ENCODE assay signal across 8 cellular contexts in genomic region chr2:27085670-27086089, GRCh38. TPM values are rescaled to one million over a fixed set of nuclear protein-coding genes. Genes with fewer than 3 reads are reported as not detected.
DNase-seq lines count a peak whose midpoint lies in the region; ATAC-seq and TF ChIP-seq lines count a peak whose summit lies in the region.

No MANE protein-coding gene starts in this region.

- no CpG with 5 or more reads among the region's 38 CpGs for whole genome bisulfite sequencing in esophagus squamous epithelium, 2 donors

- H3K4me1 ChIP-seq in Caco-2: peaks cover 7% of the 10 kb centered on the region
- peaks cover 29 to 65% (median 29%) of the 10 kb centered on the region in 3 donors for H3K4me1 ChIP-seq in esophagus squamous epithelium

- no peaks in the 10 kb centered on the region for H3K36me3 ChIP-seq in Caco-2 (ENCODE audit: control insufficient read depth, insufficient read depth, low read length)
- H3K36me3 ChIP-seq in esophagus squamous epithelium: no peaks in the 10 kb centered on the region

- H3K27ac ChIP-seq in esophagus squamous epithelium (peak overlapping the region; percentile 86 to 96 (median 90)), temporal lobe (ENCODE audit: low read depth, low read length) (peak overlapping the region; percentile 80)

- H3K36me3 Mint-ChIP-seq in Caco-2 (ENCODE audit: insufficient read depth, unreplicated experiment): peaks cover 6% of the 10 kb centered on the region
- H3K36me3 Mint-ChIP-seq in activated CD8-positive, alpha-beta T cell treated with anti-CD3 and anti-CD28 coated beads, Interleukin-2, amount 10 ng/mL, durations not matched to agents 7 days and 5 days (ENCODE audit: low read depth): no peaks in the 10 kb centered on the region

- no peaks in the 10 kb centered on the region for H3K9me3 Mint-ChIP-seq in Caco-2 (ENCODE audit: unreplicated experiment)
- H3K9me3 Mint-ChIP-seq in activated CD8-positive, alpha-beta T cell treated with anti-CD3 and anti-CD28 coated beads, Interleukin-2, amount 10 ng/mL, durations not matched to agents 7 days and 5 days (ENCODE audit: insufficient read depth): no peaks in the 10 kb centered on the region

- DNase-seq in Caco-2 (peak; percentile 67 to 74), LNCaP clone FGC (ENCODE audit: low read depth) (no peak), esophagus squamous epithelium (lab: John Stamatoyannopoulos, UW) (no peak), mucosa of gallbladder (ENCODE audit: low spot score) (peak; percentile 66)
- DNase-seq in activated CD8-positive, alpha-beta T cell treated with anti-CD3 and anti-CD28 coated beads, Interleukin-2, amount 10 ng/mL, durations not matched to agents 7 days and 5 days: peak; percentile 53

- peaks cover 19% of the 10 kb centered on the region for H3K4me1 Mint-ChIP-seq in Caco-2 (ENCODE audit: low read depth, unreplicated experiment)
- H3K4me1 Mint-ChIP-seq in activated CD8-positive, alpha-beta T cell treated with anti-CD3 and anti-CD28 coated beads, Interleukin-2, amount 10 ng/mL, durations not matched to agents 7 days and 5 days (ENCODE audit: low read depth): peaks cover 64% of the 10 kb centered on the region

- H3K4me3 ChIP-seq in Caco-2 (ENCODE audit: low read depth, low read length): peak overlapping the region; percentile 86
- peak overlapping the region; percentile 56 for H3K4me3 ChIP-seq in LNCaP clone FGC (ENCODE audit: low read depth, low read length)
- H3K4me3 ChIP-seq in esophagus squamous epithelium: peak overlapping the region; percentile 59 to 75 (median 72)

- ATAC-seq in GM19463 (IDR thresholded peaks at IDR 0.05; ENCODE audit: unreplicated experiment): peak; percentile 1
- peak; percentile 2 for ATAC-seq in activated CD8-positive, alpha-beta T cell treated with anti-CD3 and anti-CD28 coated beads, Interleukin-2, amount 10 ng/mL, durations not matched to agents 7 days and 5 days
- ATAC-seq in GM18858 (IDR thresholded peaks at IDR 0.05; ENCODE audit: unreplicated experiment): no peak

- TF ChIP-seq CTCF in Caco-2 (IDR thresholded peaks at IDR 0.05; ENCODE audit: insufficient read depth in 1 of 2, low read depth in 1 of 2, low read length in 1 of 2, severe bottlenecking in 1 of 2, unreplicated experiment in 1 of 2) (peak; percentile 15 to 70), LNCaP clone FGC (IDR thresholded peaks at IDR 0.05; ENCODE audit: control insufficient read depth, extremely low read depth, insufficient read depth) (peak; percentile 34; the same call in 1 of the 2 replicates), esophagus squamous epithelium (IDR thresholded peaks at IDR 0.05) (peak in 4 of 6 experiments; percentile 27 to 44 (median 32))

- peak overlapping the region; percentile 89 for H3K4me3 Mint-ChIP-seq in Caco-2 (ENCODE audit: unreplicated experiment)
- H3K4me3 Mint-ChIP-seq in activated CD8-positive, alpha-beta T cell treated with anti-CD3 and anti-CD28 coated beads, Interleukin-2, amount 10 ng/mL, durations not matched to agents 7 days and 5 days: peak overlapping the region; percentile 80

- intact Hi-C loops in Caco-2 (cut with micrococcal nuclease; ENCODE audit: unreplicated experiment) (loop anchor here (1.0 kb wide), 3 partner anchors 14 to 124 kb away; partner anchors contain the start of gene OST4), esophagus squamous epithelium (cut with DNase I) (loop anchor here (5.0 kb wide), 1 partner anchor 123 kb away; no protein-coding TSS in a partner anchor)

- CTCF ChIA-PET in Caco-2 (lab: Charles Lee): interaction anchor here (0.8 to 2.5 kb wide), 5 partner anchors 11 to 124 kb away, joined by 4 to 11 read pairs (median 5); partner anchors contain the start of genes AGBL5 and OST4
- CTCF ChIA-PET in activated CD8-positive, alpha-beta T cell treated with anti-CD3 and anti-CD28 coated beads, Interleukin-2, amount 10 ng/mL, durations not matched to agents 7 days and 5 days (lab: Charles Lee): interaction anchor here (0.9 to 1.7 kb wide), 4 partner anchors 14 to 124 kb away, joined by 3 to 7 read pairs (median 6); partner anchors contain the start of gene OST4

- no peaks in the 10 kb centered on the region for H3K27me3 ChIP-seq in Caco-2 (replicated peaks; ENCODE audit: control insufficient read depth, insufficient read depth, low read length)
- no peaks in the 10 kb centered on the region for H3K27me3 ChIP-seq in esophagus squamous epithelium

- BruUV-seq in Caco-2 (replicated peaks; lab: Mats Ljungman, UMichigan): no TSS peak

- POLR2A ChIA-PET in Caco-2 (lab: Charles Lee): no interaction called here
- POLR2A ChIA-PET in activated CD8-positive, alpha-beta T cell treated with anti-CD3 and anti-CD28 coated beads, Interleukin-2, amount 10 ng/mL, durations not matched to agents 7 days and 5 days (lab: Charles Lee): interaction anchor here (0.7 to 1.9 kb wide), 6 partner anchors 12 to 375 kb away, joined by 3 to 12 read pairs (median 5); partner anchors contain the start of genes OST4, PREB and SNX17

- no peaks in the 10 kb centered on the region for H3K27me3 Mint-ChIP-seq in Caco-2 (ENCODE audit: insufficient read depth, unreplicated experiment)
- H3K27me3 Mint-ChIP-seq in activated CD8-positive, alpha-beta T cell treated with anti-CD3 and anti-CD28 coated beads, Interleukin-2, amount 10 ng/mL, durations not matched to agents 7 days and 5 days (ENCODE audit: low read depth): no peaks in the 10 kb centered on the region

- peak overlapping the region; percentile 18 for H3K27ac Mint-ChIP-seq in Caco-2 (ENCODE audit: unreplicated experiment)
- H3K27ac Mint-ChIP-seq in activated CD8-positive, alpha-beta T cell treated with anti-CD3 and anti-CD28 coated beads, Interleukin-2, amount 10 ng/mL, durations not matched to agents 7 days and 5 days: peak overlapping the region; percentile 84

- peak in 1 of 4 donors; percentile 28 for TF ChIP-seq POLR2A in esophagus squamous epithelium (IDR thresholded peaks at IDR 0.05)

- H3K9me3 ChIP-seq in Caco-2 (no peaks in the 10 kb centered on the region), esophagus squamous epithelium (no peaks in the 10 kb centered on the region)

RNA-seq across cellular contexts. Expression of gene KHK, which starts 0.9 kb away (rescaled TPM):
- total RNA-seq in Caco-2 (2022) (7.9 and 9.3 TPM in 2 replicates), esophagus squamous epithelium (1 to 10 TPM; 1.3 to 1.9 (median 1.4) TPM), mucosa of gallbladder (6.1 TPM), temporal lobe (5.9 TPM)
- total RNA-seq in activated CD8-positive, alpha-beta T cell treated with anti-CD3 and anti-CD28 coated beads, Interleukin-2, amount 10 ng/mL, durations not matched to agents 7 days and 5 days: 10 to 100 TPM; 12.1 to 12.4 TPM

RNA-seq across cellular contexts. Expression of gene EMILIN1, which starts 7.3 kb away (rescaled TPM):
- total RNA-seq in Caco-2 (2022): 0.30 and 0.43 TPM in 2 replicates
- 1 to 10 TPM; 1.1 to 1.4 TPM for total RNA-seq in activated CD8-positive, alpha-beta T cell treated with anti-CD3 and anti-CD28 coated beads, Interleukin-2, amount 10 ng/mL, durations not matched to agents 7 days and 5 days
- 10 to 100 TPM in 2 of 4 donors, 1 to 10 TPM in 2; 6.2 to 27.8 (median 9.9) TPM for total RNA-seq in esophagus squamous epithelium
- 210 TPM for total RNA-seq in mucosa of gallbladder
- total RNA-seq in temporal lobe: 3.7 TPM

RNA-seq across cellular contexts. Expression of gene OST4, which starts 14.2 kb away (rescaled TPM):
- total RNA-seq in Caco-2 (2022) (237 and 249 TPM in 2 replicates), esophagus squamous epithelium (100 to 1,000 TPM; 149 to 242 (median 193) TPM), mucosa of gallbladder (323 TPM), temporal lobe (132 TPM)
- 100 to 1,000 TPM; 334 to 346 TPM for total RNA-seq in activated CD8-positive, alpha-beta T cell treated with anti-CD3 and anti-CD28 coated beads, Interleukin-2, amount 10 ng/mL, durations not matched to agents 7 days and 5 days

RNA-seq across cellular contexts. Expression of gene CGREF1, which starts 33.2 kb away (rescaled TPM):
- 4.4 and 5.0 TPM in 2 replicates for total RNA-seq in Caco-2 (2022)
- total RNA-seq in activated CD8-positive, alpha-beta T cell treated with anti-CD3 and anti-CD28 coated beads, Interleukin-2, amount 10 ng/mL, durations not matched to agents 7 days and 5 days: under 1 TPM; 0.61 to 0.94 TPM
- total RNA-seq in esophagus squamous epithelium: 1 to 10 TPM; 2.6 to 6.1 (median 3.9) TPM
- total RNA-seq in mucosa of gallbladder: 1.1 TPM
- 13.3 TPM for total RNA-seq in temporal lobe

RNA-seq across cellular contexts. Expression of gene AGBL5, which starts 34.2 kb away (rescaled TPM):
- 31.4 and 34.1 TPM in 2 replicates for total RNA-seq in Caco-2 (2022)
- total RNA-seq in activated CD8-positive, alpha-beta T cell treated with anti-CD3 and anti-CD28 coated beads, Interleukin-2, amount 10 ng/mL, durations not matched to agents 7 days and 5 days: 10 to 100 TPM; 13.9 to 14.8 TPM
- total RNA-seq in esophagus squamous epithelium: 10 to 100 TPM in 2 of 4 donors, 1 to 10 TPM in 2; 4.7 to 12.4 (median 9.6) TPM
- total RNA-seq in mucosa of gallbladder: 27.9 TPM
- 10.8 TPM for total RNA-seq in temporal lobe

Comparison
In these comparisons a context has a peak if more than half of its experiments do, and no peak if none do; other contexts are left out.
1. DNase-seq: peak in Caco-2 (2 of 2), activated CD8-positive, alpha-beta T cell treated with anti-CD3 and anti-CD28 coated beads, Interleukin-2, amount 10 ng/mL, durations not matched to agents 7 days and 5 days (single experiment) and mucosa of gallbladder (single experiment); none in LNCaP clone FGC (single experiment) and esophagus squamous epithelium (single experiment).
2. Peak in every context shown above with its lines, with median percentiles within 50 percentile points of each other: H3K4me3 ChIP-seq and CTCF ChIP-seq.